Comparison of ENCODE assay signal across 7 cellular contexts in genomic region chr5:40796487-40796889, GRCh38. TPM values are rescaled to one million over a fixed set of nuclear protein-coding genes. Genes with fewer than 3 reads are reported as not detected.
DNase-seq lines count a peak whose midpoint lies in the region; ATAC-seq and TF ChIP-seq lines count a peak whose summit lies in the region.

No MANE protein-coding gene starts in this region.

- H3K4me2 ChIP-seq in HCT116 (ENCODE audit: low read length) = peak overlapping the region; percentile 91

- H3K4me3 ChIP-seq in HCT116 (replicated peaks in 1 of 2; ENCODE audit: low read depth in 1 of 2, low read length in 2 of 2) (peak overlapping the region; percentile 82 to 87), heart right ventricle (peak overlapping the region in 8 of 10 donors; percentile 74 to 99 (median 96))

- peak overlapping the region; percentile 90; the same call in 1 of the 2 replicates for H3K27ac ChIP-seq in HCT116 (ENCODE audit: low read depth, low read length)
- peak overlapping the region in 8 of 10 donors; percentile 48 to 96 (median 93) for H3K27ac ChIP-seq in heart right ventricle

- H3K36me3 Mint-ChIP-seq in T-cell = peaks cover 17% of the 10 kb centered on the region
- H3K36me3 Mint-ChIP-seq in stimulated activated effector memory CD8-positive, alpha-beta T cell treated with anti-CD3 and anti-CD28 coated beads, Interleukin-12 subunit alpha, Interleukin-12 subunit beta, amount 100 ng/mL, for 72 hours = peaks cover 43% of the 10 kb centered on the region

- H3K36me3 ChIP-seq in HCT116 (ENCODE audit: control insufficient read depth in 1 of 2, insufficient read depth in 2 of 2, low read length in 2 of 2) = no peaks in the 10 kb centered on the region; a peak in 1 of 4 replicates
- peaks cover 0 to 9% (median 0%) of the 10 kb centered on the region in 9 donors for H3K36me3 ChIP-seq in heart right ventricle

- no peak overlapping the region for H2AFZ ChIP-seq in HCT116 (ENCODE audit: low read depth, low read length, poor library complexity, severe bottlenecking)

- RAD21 ChIA-PET in HCT116 (lab: Charles Lee; ENCODE audit: low non-redundant PET in 1 of 2, low total read pairs in 2 of 2, uncharacterized antibody in 2 of 2, unreplicated experiment in 2 of 2) = no interaction called here

- peak overlapping the region; percentile 88 to 90 (median 89) for H3K4me3 Mint-ChIP-seq in T-cell
- peak overlapping the region; percentile 78 for H3K4me3 Mint-ChIP-seq in stimulated activated effector memory CD8-positive, alpha-beta T cell treated with anti-CD3 and anti-CD28 coated beads, Interleukin-12 subunit alpha, Interleukin-12 subunit beta, amount 100 ng/mL, for 72 hours

- H3K27me3 ChIP-seq in HCT116 (ENCODE audit: insufficient read depth, low read length) (no peaks in the 10 kb centered on the region), heart right ventricle (no peaks in the 10 kb centered on the region)

- DNase-seq in HCT116 (ENCODE audit: low read depth, low spot score) = no peak
- DNase-seq in T-cell = no peak
- DNase-seq in heart right ventricle = no peak
- no peak for DNase-seq in stimulated activated effector memory CD8-positive, alpha-beta T cell treated with anti-CD3 and anti-CD28 coated beads, Interleukin-12 subunit alpha, Interleukin-12 subunit beta, amount 100 ng/mL, for 72 hours (ENCODE audit: low spot score in 2 of 2)
- DNase-seq in activated effector memory CD4-positive, alpha-beta T cell treated with Interleukin-2 at 50 U/mL for 16 hours = no peak
- no peak for DNase-seq in DMS53 treated with DMSO at 0.1 percent for 48 hours (lab: John Stamatoyannopoulos, UW; ENCODE audit: unreplicated experiment)

- H3K27me3 Mint-ChIP-seq in T-cell = no peaks in the 10 kb centered on the region

- intact Hi-C loops in HCT116 (cut with micrococcal nuclease) = no loop called here
- intact Hi-C loops in heart right ventricle (cut with DNase I) = loop anchor here in 2 of 10 donors (2.0 kb wide), 2 partner anchors 38 to 40 kb away; partner anchors contain the start of gene RPL37 (in 1 of the 2)

- H3K9me2 ChIP-seq in HCT116 (ENCODE audit: insufficient read depth) = no peaks in the 10 kb centered on the region

- H3K79me2 ChIP-seq in HCT116 (ENCODE audit: insufficient read depth, low read length) = peaks cover 62% of the 10 kb centered on the region

- no TSS peak for BruUV-seq in HCT116 (replicated peaks; lab: Mats Ljungman, UMichigan)

- no peak for TF ChIP-seq RAD21 in HCT116 (IDR thresholded peaks at IDR 0.05; ENCODE audit: low read depth)

- H3K27ac Mint-ChIP-seq in T-cell = no peak overlapping the region
- H3K27ac Mint-ChIP-seq in stimulated activated effector memory CD8-positive, alpha-beta T cell treated with anti-CD3 and anti-CD28 coated beads, Interleukin-12 subunit alpha, Interleukin-12 subunit beta, amount 100 ng/mL, for 72 hours = peak overlapping the region; percentile 86

- H3K9me3 ChIP-seq in HCT116 (ENCODE audit: control insufficient read depth in 1 of 2, insufficient read depth in 1 of 2, low read depth in 1 of 2, low read length in 2 of 2) (no peaks in the 10 kb centered on the region), heart right ventricle (no peaks in the 10 kb centered on the region)

- no peak for TF ChIP-seq CTCF in HCT116 (IDR thresholded peaks at IDR 0.05 in 2 of 3, conservative IDR thresholded peaks at IDR 0.05 in 1 of 3; ENCODE audit: borderline replicate concordance in 1 of 3, insufficient read depth in 1 of 3, low read depth in 2 of 3, low read length in 2 of 3)
- no peak for TF ChIP-seq CTCF in heart right ventricle (IDR thresholded peaks at IDR 0.05)

- no peaks in the 10 kb centered on the region for H3K9me3 Mint-ChIP-seq in T-cell
- no peaks in the 10 kb centered on the region for H3K9me3 Mint-ChIP-seq in stimulated activated effector memory CD8-positive, alpha-beta T cell treated with anti-CD3 and anti-CD28 coated beads, Interleukin-12 subunit alpha, Interleukin-12 subunit beta, amount 100 ng/mL, for 72 hours

- H3K4me1 ChIP-seq in HCT116 (ENCODE audit: control insufficient read depth in 1 of 2, insufficient read depth in 2 of 2, low read length in 2 of 2) (peaks cover 15 to 18% of the 10 kb centered on the region in 2 experiments), heart right ventricle (peaks cover 0 to 59% (median 37%) of the 10 kb centered on the region in 9 donors)

- TF ChIP-seq POLR2A in HCT116 (IDR thresholded peaks at IDR 0.05; ENCODE audit: borderline replicate concordance, extremely low read depth, insufficient read depth, insufficient read length) = no peak

- ATAC-seq in HCT116 (no peak), T-cell (replicated peaks in 1 of 4) (no peak), heart right ventricle (peak in 2 of 8 donors; percentile 14 to 18), HG03097 (IDR thresholded peaks at IDR 0.05; ENCODE audit: low FRiP score, unreplicated experiment) (no peak)
- no peak for ATAC-seq in stimulated activated effector memory CD8-positive, alpha-beta T cell treated with anti-CD3 and anti-CD28 coated beads, Interleukin-12 subunit alpha, Interleukin-12 subunit beta, amount 100 ng/mL, for 72 hours

- H3K4me1 Mint-ChIP-seq in T-cell = peaks cover 47 to 58% (median 57%) of the 10 kb centered on the region in 3 donors
- H3K4me1 Mint-ChIP-seq in stimulated activated effector memory CD8-positive, alpha-beta T cell treated with anti-CD3 and anti-CD28 coated beads, Interleukin-12 subunit alpha, Interleukin-12 subunit beta, amount 100 ng/mL, for 72 hours = peaks cover 32% of the 10 kb centered on the region

- H4K20me1 ChIP-seq in HCT116 (ENCODE audit: insufficient read depth) = peaks cover 8% of the 10 kb centered on the region; the same call in 1 of the 2 replicates

- 39 to 56% methylated on average over 3 of the region's 3 CpGs for WGBS in heart right ventricle, 2 donors

- POLR2A ChIA-PET in HCT116 (lab: Charles Lee) = no interaction called here
- POLR2A ChIA-PET in T-cell (lab: Charles Lee) = no interaction called here

- peak overlapping the region; percentile 81 for H3K9ac ChIP-seq in HCT116 (ENCODE audit: low read length)

- CTCF ChIA-PET in HCT116 (lab: Charles Lee) = no interaction called here
- CTCF ChIA-PET in T-cell (lab: Charles Lee) = interaction anchor here in 1 of 2 donors (0.6 kb wide), 1 partner anchor 143 kb away, joined by 3 read pairs; no protein-coding TSS in a partner anchor

TF ChIP-seq in HCT116, 20 proteins besides CTCF, POLR2A, EP300 and RAD21 (continues in another document):
- TF ChIP-seq ZNF274 (IDR thresholded peaks at IDR 0.05; ENCODE audit: low read depth, low read length) (no peak), REST (IDR thresholded peaks at IDR 0.05; ENCODE audit: low read depth) (no peak), EZH2 (IDR thresholded peaks at IDR 0.05) (no peak), MAX (IDR thresholded peaks at IDR 0.05) (no peak), SRF (IDR thresholded peaks at IDR 0.05; ENCODE audit: low read depth) (no peak), CEBPB (IDR thresholded peaks at IDR 0.05; ENCODE audit: low read depth) (no peak), YY1 (IDR thresholded peaks at IDR 0.05; ENCODE audit: extremely low read depth, insufficient replicate concordance, low read depth, low read length) (no peak), POLR2AphosphoS5 (IDR thresholded peaks at IDR 0.05; ENCODE audit: low read depth, low read length) (no peak), TCF7L2 (IDR thresholded peaks at IDR 0.05; ENCODE audit: borderline replicate concordance, extremely low read depth, insufficient read depth, insufficient read length) (no peak), SP1 (IDR thresholded peaks at IDR 0.05; ENCODE audit: low read depth) (no peak)

RNA-seq across cellular contexts. Expression of gene PRKAA1, which starts 1.7 kb away (rescaled TPM):
- total RNA-seq in HCT116 (2021; ENCODE audit: unreplicated experiment) = 53.5 TPM
- polyA plus RNA-seq in HCT116 (2012) = 16.5 and 18.9 TPM in 2 replicates
- 100 to 1,000 TPM in 2 of 5 donors, 10 to 100 TPM in 3; 92.3 to 112 (median 96.7) TPM for total RNA-seq in T-cell
- 10 to 100 TPM; 37.2 to 53.2 (median 42.7) TPM for total RNA-seq in heart right ventricle
- 10 to 100 TPM; 11.0 to 28.5 TPM for polyA plus RNA-seq in heart right ventricle

RNA-seq across cellular contexts. Expression of gene RPL37, which starts 38.5 kb away (rescaled TPM):
- total RNA-seq in HCT116 (2021; ENCODE audit: unreplicated experiment) (1,279 TPM), T-cell (1,000 to 10,000 TPM; 2,003 to 2,190 (median 2,100) TPM), heart right ventricle (100 to 1,000 TPM; 530 to 829 (median 577) TPM)
- polyA plus RNA-seq in HCT116 (2012) = 5,000 and 5,239 TPM in 2 replicates
- polyA plus RNA-seq in heart right ventricle = 1,000 to 10,000 TPM; 1,171 to 1,864 TPM

RNA-seq across cellular contexts. Expression of gene TTC33, which starts 40.7 kb away (rescaled TPM):
- 14.5 TPM for total RNA-seq in HCT116 (2021; ENCODE audit: unreplicated experiment)
- 5.6 and 6.6 TPM in 2 replicates for polyA plus RNA-seq in HCT116 (2012)
- total RNA-seq in T-cell = 10 to 100 TPM in 3 of 5 donors, 1 to 10 TPM in 2; 8.3 to 15.4 (median 13.6) TPM
- total RNA-seq in heart right ventricle = 10 to 100 TPM; 12.9 to 20.1 (median 17.9) TPM
- 1 to 10 TPM; 6.4 to 7.2 TPM for polyA plus RNA-seq in heart right ventricle

RNA-seq across cellular contexts. Expression of gene CARD6, which starts 44.7 kb away (rescaled TPM):
- total RNA-seq in HCT116 (2021; ENCODE audit: unreplicated experiment) = not detected
- 0.01 and 0.03 TPM in 2 replicates for polyA plus RNA-seq in HCT116 (2012)
- 1 to 10 TPM; 1.3 to 4.3 (median 2.2) TPM for total RNA-seq in T-cell
- total RNA-seq in heart right ventricle = 1 to 10 TPM; 4.4 to 9.1 (median 5.4) TPM
- polyA plus RNA-seq in heart right ventricle = 1 to 10 TPM; 2.7 to 3.3 TPM
